ENCODE assay signal across 13 cellular contexts in genomic region chr5:14277407-14278320, GRCh38.
A peak's percentile ranks its signal among the peaks of the same experiment; 100 is the strongest.
DNase-seq lines count a peak whose midpoint lies in the region; ATAC-seq and TF ChIP-seq lines count a peak whose summit lies in the region.
"Had no signal": no experiment of that assay in that cellular context is flagged by ENCODE, and none has a peak within 500 bp of the region (broad histone marks: within the 10 kb centered on the region; RNA-seq: fewer than 3 reads in every experiment).

No MANE protein-coding gene starts in this region.

- peak overlapping the region; percentile 42 for H3K27ac Mint-ChIP-seq in stimulated activated memory B cell treated with anti-CD40 and anti-IgM and Interleukin-4, amounts not matched to agents 10 μg/mL and 1 μg/mL and 100 μg/mL, for 72 hours
- H3K27ac Mint-ChIP-seq: endodermal cell, T-helper 17 cell had no signal

- H3K27me3 ChIP-seq in right cardiac atrium (ENCODE audit: control insufficient read depth, insufficient read depth) (no peaks in the 10 kb centered on the region), heart right ventricle (no peaks in the 10 kb centered on the region), Panc1 (ENCODE audit: control insufficient read depth, insufficient read depth, low read length) (no peaks in the 10 kb centered on the region)
- H3K27me3 ChIP-seq: right atrium auricular region had no signal

- peaks cover 34% of the 10 kb centered on the region for H3K4me1 Mint-ChIP-seq in stimulated activated memory B cell treated with anti-CD40 and anti-IgM and Interleukin-4, amounts not matched to agents 10 μg/mL and 1 μg/mL and 100 μg/mL, for 72 hours

- H3K36me3 Mint-ChIP-seq in stimulated activated memory B cell treated with anti-CD40 and anti-IgM and Interleukin-4, amounts not matched to agents 10 μg/mL and 1 μg/mL and 100 μg/mL, for 72 hours, result peaks cover 45% of the 10 kb centered on the region

- H3K27ac ChIP-seq in right cardiac atrium (ENCODE audit: low read length) (peak overlapping the region; percentile 37), heart right ventricle (no peak overlapping the region), Panc1 (ENCODE audit: low read length) (peak overlapping the region; percentile 65)
- H3K27ac ChIP-seq: right atrium auricular region had no signal

- no peak overlapping the region for H3K4me3 Mint-ChIP-seq in stimulated activated memory B cell treated with anti-CD40 and anti-IgM and Interleukin-4, amounts not matched to agents 10 μg/mL and 1 μg/mL and 100 μg/mL, for 72 hours
- H3K4me3 Mint-ChIP-seq: endodermal cell, T-helper 17 cell had no signal

- no peaks in the 10 kb centered on the region for H3K9me3 Mint-ChIP-seq in stimulated activated memory B cell treated with anti-CD40 and anti-IgM and Interleukin-4, amounts not matched to agents 10 μg/mL and 1 μg/mL and 100 μg/mL, for 72 hours
- H3K9me3 Mint-ChIP-seq: endodermal cell had no signal

- TF ChIP-seq CTCF in heart right ventricle (IDR thresholded peaks at IDR 0.05) (no peak), Panc1 (IDR thresholded peaks at IDR 0.05) (peak; percentile 10; the same call in 1 of the 2 replicates)

- H3K36me3 ChIP-seq in heart right ventricle, result peaks cover 0 to 16% (median 0%) of the 10 kb centered on the region in 9 donors
- peaks cover 56% of the 10 kb centered on the region for H3K36me3 ChIP-seq in Panc1 (ENCODE audit: control insufficient read depth, insufficient read depth, low read length)

- POLR2A ChIA-PET in Panc1 (lab: Charles Lee), result interaction anchor here (1.2 kb wide), 1 partner anchor 19 kb away, joined by 3 read pairs; no protein-coding TSS in a partner anchor

- 86% methylated on average over 9 of the region's 9 CpGs for WGBS in right cardiac atrium
- whole genome bisulfite sequencing in heart right ventricle, 2 donors, result 86 to 87% methylated on average over 9 of the region's 9 CpGs

- H3K27me3 Mint-ChIP-seq in stimulated activated memory B cell treated with anti-CD40 and anti-IgM and Interleukin-4, amounts not matched to agents 10 μg/mL and 1 μg/mL and 100 μg/mL, for 72 hours, result no peaks in the 10 kb centered on the region

- no peak for DNase-seq in right cardiac atrium
- DNase-seq in heart right ventricle, result no peak
- no peak for DNase-seq in Panc1 (ENCODE audit: low read depth, low spot score)
- no peak for DNase-seq in NCI-H2029 (lab: John Stamatoyannopoulos, UW)
- no peak for DNase-seq in HUDEP-2 (lab: John Stamatoyannopoulos, UW; ENCODE audit: unreplicated experiment in 76 of 76)
- DNase-seq in cerebellar cortex (ENCODE audit: low spot score), result no peak
- DNase-seq: endodermal cell; NCI-H1105 treated with DMSO at 0.1 percent for 48 hours; NK-92 treated with Interleukin-12 subunit alpha and Interleukin-12 subunit beta, amount 100 ng/mL, for 24 hours; T-helper 17 cell had no signal

- no peak for ATAC-seq in right cardiac atrium
- ATAC-seq in heart right ventricle, result no peak
- peak; percentile 50 for ATAC-seq in HG02759 (IDR thresholded peaks at IDR 0.05; ENCODE audit: unreplicated experiment)
- peak; percentile 22; the same call in 1 of the 2 replicates for ATAC-seq in Panc1
- ATAC-seq in stimulated activated memory B cell treated with anti-CD40 and anti-IgM and Interleukin-4, amounts not matched to agents 10 μg/mL and 1 μg/mL and 100 μg/mL, for 72 hours, result no peak
- ATAC-seq: T-helper 17 cell had no signal

- H3K9me3 ChIP-seq in right cardiac atrium (ENCODE audit: control insufficient read depth, low read length) (peaks cover 4% of the 10 kb centered on the region), heart right ventricle (no peaks in the 10 kb centered on the region), Panc1 (ENCODE audit: control insufficient read depth, insufficient read depth, low read depth, low read length) (no peaks in the 10 kb centered on the region)
- H3K9me3 ChIP-seq: right atrium auricular region had no signal

- intact Hi-C loops in right cardiac atrium (cut with DNase I) (loop anchor here in 2 of 4 donors (10.0 kb wide), 2 partner anchors 273 to 283 kb away; no protein-coding TSS in a partner anchor), heart right ventricle (cut with DNase I) (loop anchor here in 2 of 10 donors (5.0 to 10.0 kb wide), 2 partner anchors 170 to 293 kb away; no protein-coding TSS in a partner anchor), Panc1 (cut with micrococcal nuclease; ENCODE audit: unreplicated experiment) (loop anchor here (10.0 kb wide), 1 partner anchor 293 kb away; no protein-coding TSS in a partner anchor)

- BruUV-seq in Panc1 (replicated peaks; lab: Mats Ljungman, UMichigan), result no TSS peak

- in situ Hi-C loops in Panc1 (cut with HindIII; ENCODE audit: low pct_unique_long_range_greater_than_20kb, low sequenced_read_pairs), result no loop called here

- H3K4me3 ChIP-seq in right cardiac atrium (ENCODE audit: low read length) (no peak overlapping the region), heart right ventricle (no peak overlapping the region), Panc1 (ENCODE audit: low read depth in 2 of 2, low read length in 2 of 2) (no peak overlapping the region)
- H3K4me3 ChIP-seq: right atrium auricular region had no signal

- H3K4me1 ChIP-seq in right cardiac atrium (ENCODE audit: control insufficient read depth, insufficient read depth, low read length) (peaks cover 7% of the 10 kb centered on the region), heart right ventricle (peaks cover 2 to 58% (median 38%) of the 10 kb centered on the region in 9 donors), Panc1 (ENCODE audit: control insufficient read depth, insufficient read depth, low read length) (peaks cover 65% of the 10 kb centered on the region)

- CTCF ChIA-PET in Panc1 (lab: Charles Lee), result no interaction called here

Comparison
In these comparisons a context has a peak if more than half of its experiments do, and no peak if none do; other contexts are left out.
1. H3K27ac ChIP-seq: peak in right cardiac atrium (single experiment) and Panc1 (single experiment); none in heart right ventricle (0 of 10).
2. ATAC-seq: peak in HG02759 (single experiment) and Panc1 (single experiment); none in right cardiac atrium (0 of 2), heart right ventricle (0 of 8) and stimulated activated memory B cell treated with anti-CD40 and anti-IgM and Interleukin-4, amounts not matched to agents 10 μg/mL and 1 μg/mL and 100 μg/mL, for 72 hours (single experiment).